In genomic region chr3:168973897-168974296, GRCh38 we compare ENCODE assay signal across 22 cellular contexts.
"Had no signal": no experiment of that assay in that cellular context is flagged by ENCODE, and none has a peak within 500 bp of the region (broad histone marks: within the 10 kb centered on the region; RNA-seq: fewer than 3 reads in every experiment).

No MANE protein-coding gene starts in this region.

- H3K36me3 ChIP-seq: esophagus squamous epithelium, neural progenitor cell, prostate gland, right atrium auricular region, sigmoid colon, tibial artery had no signal

- H3K4me3 ChIP-seq: coronary artery, esophagus squamous epithelium, mucosa of descending colon, neural progenitor cell, prostate gland, right atrium auricular region, sigmoid colon, testis, tibial artery had no signal

- H3K27me3 ChIP-seq: esophagus squamous epithelium, neural progenitor cell, right atrium auricular region, sigmoid colon, testis, tibial artery had no signal

- H3K27ac ChIP-seq: coronary artery, esophagus squamous epithelium, neural progenitor cell, parathyroid adenoma, prostate gland, right atrium auricular region, testis, tibial artery had no signal

- H3K9me3 ChIP-seq: esophagus squamous epithelium, mucosa of descending colon, prostate gland, right atrium auricular region, sigmoid colon, testis, tibial artery had no signal

- DNase-seq: dermis blood vessel endothelial cell; effector memory CD4-positive, alpha-beta T cell; erythroblast; esophagus squamous epithelium; foreskin melanocyte; head of caudate nucleus; kidney; mesenchymal stem cell; mucosa of descending colon; naive B cell; sigmoid colon; stimulated activated CD4-positive, alpha-beta T cell treated with anti-CD3 and anti-CD28 coated beads, Interleukin-2, amount 100 ng/mL, for 24 hours; stimulated activated CD4-positive, alpha-beta T cell treated with anti-CD3 and anti-CD28 coated beads, Interleukin-4, amount 100 ng/mL, for 4 hours; stimulated activated naive CD8-positive, alpha-beta T cell treated with anti-CD3 and anti-CD28 coated beads, Interleukin-15, Interleukin-2, amounts not matched to agents 100 U/mL and 50 U/mL, for 24 hours; substantia nigra; testis; tibial artery had no signal

- H3K4me1 ChIP-seq: parathyroid adenoma, prostate gland, right atrium auricular region, testis had no signal
